ENCODE assay signal across 11 cellular contexts in genomic region chr1:160789702-160790611, GRCh38. TPM values are rescaled to one million over a fixed set of nuclear protein-coding genes. Genes with fewer than 3 reads are reported as not detected.
A peak's percentile ranks its signal among the peaks of the same experiment; 100 is the strongest.
DNase-seq lines count a peak whose midpoint lies in the region; ATAC-seq and TF ChIP-seq lines count a peak whose summit lies in the region.
"Had no signal": no experiment of that assay in that cellular context is flagged by ENCODE, and none has a peak within 500 bp of the region (broad histone marks: within the 10 kb centered on the region; RNA-seq: fewer than 3 reads in every experiment).

No MANE protein-coding gene starts in this region.

- WGBS in prostate gland: 86% methylated on average over 13 of the region's 13 CpGs

- H3K4me3 Mint-ChIP-seq in natural killer cell: no peak overlapping the region
- H3K4me3 Mint-ChIP-seq: activated naive CD4-positive, alpha-beta T cell treated with anti-CD3 and anti-CD28 coated beads, Interleukin-2, amount 10 ng/mL, durations not matched to agents 7 days and 5 days had no signal

- no peaks in the 10 kb centered on the region for H3K9me3 Mint-ChIP-seq in natural killer cell

- no peaks in the 10 kb centered on the region for H3K9me3 ChIP-seq in prostate gland

- no peak overlapping the region for H3K27ac Mint-ChIP-seq in natural killer cell
- H3K27ac Mint-ChIP-seq: activated naive CD4-positive, alpha-beta T cell treated with anti-CD3 and anti-CD28 coated beads, Interleukin-2, amount 10 ng/mL, durations not matched to agents 7 days and 5 days had no signal

- ATAC-seq in GM18868 (IDR thresholded peaks at IDR 0.05; ENCODE audit: unreplicated experiment) (peak; percentile 80), GM21825 (IDR thresholded peaks at IDR 0.05; ENCODE audit: unreplicated experiment) (peak; percentile 76), natural killer cell (peak in 2 of 3 donors; percentile 35 to 39)

- H3K27me3 ChIP-seq in prostate gland (replicated peaks; ENCODE audit: insufficient read depth): no peaks in the 10 kb centered on the region

- peak; percentile 21 for DNase-seq in HT1080 (ENCODE audit: low read depth)
- no peak for DNase-seq in natural killer cell
- no peak for DNase-seq in activated CD8-positive, alpha-beta memory T cell treated with anti-CD3 and anti-CD28 coated beads, Interleukin-2, amount 50 U/mL, for 48 hours
- DNase-seq in prostate gland (ENCODE audit: low spot score): no peak
- no peak for DNase-seq in head of caudate nucleus
- no peak for DNase-seq in SHP77 (lab: John Stamatoyannopoulos, UW)
- DNase-seq: activated naive CD4-positive, alpha-beta T cell treated with anti-CD3 and anti-CD28 coated beads, Interleukin-2, amount 10 ng/mL, durations not matched to agents 7 days and 5 days; NCI-H82 had no signal

- no peak overlapping the region for H3K27ac ChIP-seq in prostate gland

- no peak overlapping the region for H3K4me3 ChIP-seq in prostate gland

- no peaks in the 10 kb centered on the region for H3K36me3 ChIP-seq in prostate gland

- H3K4me1 Mint-ChIP-seq in natural killer cell: peaks cover 0 to 11% of the 10 kb centered on the region in 2 donors

- no peak for TF ChIP-seq CTCF in natural killer cell (IDR thresholded peaks at IDR 0.05)
- no peak for TF ChIP-seq CTCF in prostate gland (IDR thresholded peaks at IDR 0.05)

- no peak for TF ChIP-seq POLR2A in prostate gland (IDR thresholded peaks at IDR 0.05)

- H3K36me3 Mint-ChIP-seq in natural killer cell: no peaks in the 10 kb centered on the region

- no peaks in the 10 kb centered on the region for H3K4me1 ChIP-seq in prostate gland (replicated peaks)

- H3K27me3 Mint-ChIP-seq in natural killer cell (ENCODE audit: low read depth in 2 of 2): no peaks in the 10 kb centered on the region
- H3K27me3 Mint-ChIP-seq: activated naive CD4-positive, alpha-beta T cell treated with anti-CD3 and anti-CD28 coated beads, Interleukin-2, amount 10 ng/mL, durations not matched to agents 7 days and 5 days had no signal

- intact Hi-C loops in natural killer cell (cut with micrococcal nuclease) (no loop called here), prostate gland (cut with DNase I) (no loop called here), head of caudate nucleus (cut with DNase I) (no loop called here)

RNA-seq across cellular contexts. Expression of gene LY9, which starts 6.0 kb away (rescaled TPM):
- not detected in 2 replicates for total RNA-seq in HT1080 (2014; rRNA removed; shearing (Covaris generic))
- polyA plus RNA-seq in HT1080 (2015; cell fraction: cytosol; rRNA removed): 0.07 and 0.28 TPM in 2 replicates
- not detected in 2 replicates for polyA plus RNA-seq in HT1080 (2015; cell fraction: nucleus; rRNA removed)
- total RNA-seq in natural killer cell (10 to 100 TPM; 30.3 to 47.1 (median 34.4) TPM), prostate gland (1 to 10 TPM in 1 of 2 donors, under 1 TPM in 1; 0.46 to 1.7 TPM)
- polyA plus RNA-seq: neural cell had no signal

RNA-seq across cellular contexts. Expression of gene SLAMF7, which starts 50.9 kb away (rescaled TPM):
- total RNA-seq in HT1080 (2014; rRNA removed; shearing (Covaris generic)): 4.2 and 9.8 TPM in 2 replicates
- polyA plus RNA-seq in HT1080 (2015; cell fraction: cytosol; rRNA removed): 6.6 and 8.5 TPM in 2 replicates
- 16.0 and 17.0 TPM in 2 replicates for polyA plus RNA-seq in HT1080 (2015; cell fraction: nucleus; rRNA removed)
- total RNA-seq in natural killer cell: 100 to 1,000 TPM; 191 to 301 (median 227) TPM
- under 1 TPM; 0.14 to 0.51 TPM for total RNA-seq in prostate gland
- polyA plus RNA-seq: neural cell had no signal

Comparison
In these comparisons a context has a peak if more than half of its experiments do, and no peak if none do; other contexts are left out.
1. RNA of gene LY9, which starts 6.0 kb away (total RNA-seq): 30.3 to 47.1 TPM in natural killer cell; 0.46 to 1.7 TPM in prostate gland and not detected in HT1080; every median in the first group is over 10 times any median in the second.
2. RNA of gene SLAMF7, which starts 50.9 kb away (total RNA-seq): 191 to 301 TPM in natural killer cell; 4.2 to 9.8 TPM in HT1080 and 0.14 to 0.51 TPM in prostate gland; every median in the first group is over 10 times any median in the second.
3. Peak in every context shown above with its lines, with median percentiles within 50 percentile points of each other: ATAC-seq.